In genomic region chr9:34862043-34862442, GRCh38 we compare ENCODE assay signal across 21 cellular contexts.
DNase-seq lines count a peak whose midpoint lies in the region; ATAC-seq and TF ChIP-seq lines count a peak whose summit lies in the region.
"Had no signal": no experiment of that assay in that cellular context is flagged by ENCODE, and none has a peak within 500 bp of the region (broad histone marks: within the 10 kb centered on the region; RNA-seq: fewer than 3 reads in every experiment).

No MANE protein-coding gene starts in this region.

- no peak for TF ChIP-seq RAD21 in Ishikawa (IDR thresholded peaks at IDR 0.05; ENCODE audit: low read depth)

- H3K4me3 ChIP-seq in lower leg skin (ENCODE audit: low read depth, poor library complexity, severe bottlenecking), result no peak overlapping the region
- H3K4me3 ChIP-seq: esophagus squamous epithelium, ovary, Peyer's patch had no signal

- no peak for TF ChIP-seq EP300 in Ishikawa (IDR thresholded peaks at IDR 0.05; ENCODE audit: borderline replicate concordance)

- peak; percentile 64 for ATAC-seq in GM18502 (IDR thresholded peaks at IDR 0.05; ENCODE audit: poor library complexity, unreplicated experiment)
- ATAC-seq: right cardiac atrium; stimulated activated naive B cell treated with anti-CD40 and anti-IgM and Interleukin-4, amounts not matched to agents 10 μg/mL and 1 μg/mL and 100 μg/mL, for 72 hours had no signal

- intact Hi-C loops in lower leg skin (cut with DNase I; ENCODE audit: low total_unique reads), result loop anchor here (10.0 kb wide), 1 partner anchor 87 kb away; no protein-coding TSS in a partner anchor

- WGBS in lower leg skin, 2 donors, result 33 to 35% methylated on average over 4 of the region's 4 CpGs

- no peak for TF ChIP-seq CTCF in lower leg skin (IDR thresholded peaks at IDR 0.05)

- no peak for TF ChIP-seq POLR2A in lower leg skin (IDR thresholded peaks at IDR 0.05)

- DNase-seq in NOMO-1 treated with dmso at 0.1 percent for 144 hours (lab: John Stamatoyannopoulos, UW; ENCODE audit: unreplicated experiment) (peak; percentile 39), pons (ENCODE audit: low spot score) (peak; percentile 73), NCI-H2107 (lab: John Stamatoyannopoulos, UW) (no peak), lower leg skin (ENCODE audit: low spot score in 2 of 2) (no peak)
- no peak for DNase-seq in activated CD4-positive, CD25-positive, alpha-beta regulatory T cell (lab: John Stamatoyannopoulos, UW)
- DNase-seq: activated CD4-positive, alpha-beta T cell treated with anti-CD3 and anti-CD28 coated beads, Interleukin-2, amount 50 U/mL, for 48 hours; activated CD8-positive, alpha-beta memory T cell treated with anti-CD3 and anti-CD28 coated beads, Interleukin-2, amount 50 U/mL, for 48 hours; CD4-positive, CD25-positive, alpha-beta regulatory T cell; esophagus squamous epithelium; islet precursor cell; NCI-H1105; NCI-H2081; NCI-H446 treated with DMSO at 0.1 percent for 48 hours; ovary; Peyer's patch; right cardiac atrium; stimulated activated CD4-positive, alpha-beta T cell treated with anti-CD3 and anti-CD28 coated beads, Interleukin-12 subunit alpha, Interleukin-12 subunit beta, amount 100 ng/mL, for 4 hours; stimulated activated CD4-positive, alpha-beta T cell treated with anti-CD3 and anti-CD28 coated beads, Interleukin-4, amount 100 ng/mL, for 24 hours; stimulated activated naive B cell treated with anti-CD40 and anti-IgM and Interleukin-4, amounts not matched to agents 10 μg/mL and 1 μg/mL and 100 μg/mL, for 72 hours had no signal

TF ChIP-seq in Ishikawa, 13 proteins besides CTCF, POLR2A, EP300 and RAD21:
- TF ChIP-seq USF1 (IDR thresholded peaks at IDR 0.05) (peak; percentile 58), EGR1 (IDR thresholded peaks at IDR 0.05) (no peak)

Comparison
In these comparisons a context has a peak if more than half of its experiments do, and no peak if none do; other contexts are left out.
1. DNase-seq: peak in NOMO-1 treated with dmso at 0.1 percent for 144 hours (single experiment) and pons (single experiment); none in activated CD4-positive, CD25-positive, alpha-beta regulatory T cell (0 of 4), NCI-H2107 (single experiment) and lower leg skin (0 of 2).